8 cellular contexts compared by ENCODE assay signal in the genomic region with DNA sequence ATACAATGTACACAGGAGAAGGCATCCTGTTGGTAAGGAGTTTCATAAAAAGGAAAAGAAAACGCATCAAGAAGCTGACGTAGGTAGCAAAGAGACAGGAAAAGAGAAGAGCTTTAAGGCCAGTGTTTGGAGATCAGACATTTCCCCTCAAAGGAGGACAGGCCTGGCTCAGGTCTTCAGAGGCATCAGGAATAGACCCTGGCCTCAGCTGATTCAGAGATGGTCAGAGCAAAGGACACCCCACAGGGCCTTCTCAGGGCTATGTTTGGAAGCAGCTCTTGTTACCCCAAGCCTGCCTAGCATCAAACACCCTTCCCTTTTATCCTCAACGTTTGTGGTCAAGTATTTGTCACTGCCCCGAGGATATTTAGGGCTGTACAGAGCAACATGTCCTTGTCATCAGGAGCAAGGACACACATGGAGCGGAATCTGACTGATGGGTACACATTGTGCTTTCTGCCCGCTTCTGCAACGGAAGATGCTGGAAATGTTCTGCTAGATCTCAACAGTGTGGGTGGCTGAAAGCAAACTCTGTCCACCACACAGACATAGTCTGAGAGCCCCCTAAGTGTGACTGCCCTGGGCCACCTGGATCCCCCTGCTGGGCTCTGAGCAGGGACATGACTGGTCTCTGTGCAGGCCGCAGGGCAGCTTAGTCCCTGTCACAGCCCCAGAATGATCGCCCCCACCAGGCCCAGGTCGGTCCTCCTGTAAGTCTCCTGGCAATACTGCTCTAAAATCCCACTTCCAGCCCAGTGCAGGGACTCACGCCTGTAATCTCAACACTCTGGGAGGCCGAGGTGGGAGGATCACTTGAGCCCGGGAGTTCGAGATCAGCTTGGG. TPM values are rescaled to one million over a fixed set of nuclear protein-coding genes. Genes with fewer than 3 reads are reported as not detected.
DNase-seq lines count a peak whose midpoint lies in the region; ATAC-seq and TF ChIP-seq lines count a peak whose summit lies in the region.

No MANE protein-coding gene starts in this region.

- 48 to 66% (median 57%) methylated on average over 14 of the region's 14 CpGs for WGBS in ovary, 3 donors

- H3K4me3 ChIP-seq in Caco-2 (ENCODE audit: low read depth, low read length) (peak overlapping the region; percentile 58), MM.1S (ENCODE audit: low read length) (peak overlapping the region; percentile 25; the same call in 1 of the 2 replicates), ovary (peak overlapping the region; percentile 64)

- DNase-seq in Caco-2 (peak in 1 of 2 experiments; percentile 22), MM.1S (no peak), ovary (peak in 3 of 5 donors; percentile 19 to 40 (median 40)), anterior cingulate cortex (lab: John Stamatoyannopoulos, UW) (no peak), NCI-H1436 treated with DMSO at 0.1 percent for 48 hours (lab: John Stamatoyannopoulos, UW) (no peak), NCI-H2029 (lab: John Stamatoyannopoulos, UW) (no peak)

- no peaks in the 10 kb centered on the region for H3K27me3 Mint-ChIP-seq in Caco-2 (ENCODE audit: insufficient read depth, unreplicated experiment)
- peaks cover 9% of the 10 kb centered on the region for H3K27me3 Mint-ChIP-seq in dendritic cell treated with granulocyte-macrophage colony-stimulating factor and Interleukin-4, amounts not matched to agents 40 ng/mL and 50 ng/mL, for 4 days

- no peaks in the 10 kb centered on the region for H4K20me1 ChIP-seq in MM.1S (ENCODE audit: insufficient read depth, low read length)

- no peak overlapping the region for H2AFZ ChIP-seq in MM.1S (ENCODE audit: low read length)

- BruUV-seq in Caco-2 (replicated peaks; lab: Mats Ljungman, UMichigan) = TSS peak; percentile 82

- H3K27ac Mint-ChIP-seq in Caco-2 (ENCODE audit: unreplicated experiment) = peak overlapping the region; percentile 96
- H3K27ac Mint-ChIP-seq in dendritic cell treated with granulocyte-macrophage colony-stimulating factor and Interleukin-4, amounts not matched to agents 40 ng/mL and 50 ng/mL, for 4 days = peak overlapping the region; percentile 90

- no peaks in the 10 kb centered on the region for H3K9me3 ChIP-seq in Caco-2
- H3K9me3 ChIP-seq in MM.1S (replicated peaks; ENCODE audit: insufficient read depth, low read length) = no peaks in the 10 kb centered on the region
- no peaks in the 10 kb centered on the region for H3K9me3 ChIP-seq in ovary

- no peaks in the 10 kb centered on the region; the same call in 1 of the 2 replicates for H3K36me3 ChIP-seq in Caco-2 (ENCODE audit: control insufficient read depth, insufficient read depth, low read length)
- no peaks in the 10 kb centered on the region for H3K36me3 ChIP-seq in MM.1S (replicated peaks; ENCODE audit: insufficient read depth, low read length)
- H3K36me3 ChIP-seq in ovary = no peaks in the 10 kb centered on the region

- intact Hi-C loops in Caco-2 (cut with micrococcal nuclease; ENCODE audit: unreplicated experiment) = loop anchor here (5.0 kb wide), 1 partner anchor 59 kb away; no protein-coding TSS in a partner anchor
- intact Hi-C loops in dendritic cell treated with granulocyte-macrophage colony-stimulating factor and Interleukin-4, amounts not matched to agents 40 ng/mL and 50 ng/mL, for 4 days (cut with micrococcal nuclease) = no loop called here
- intact Hi-C loops in ovary (cut with DNase I) = no loop called here

- peak overlapping the region; percentile 45 for H3K4me2 ChIP-seq in MM.1S (ENCODE audit: low read depth, low read length)

- no peaks in the 10 kb centered on the region for H3K9me3 Mint-ChIP-seq in Caco-2 (ENCODE audit: unreplicated experiment)
- H3K9me3 Mint-ChIP-seq in dendritic cell treated with granulocyte-macrophage colony-stimulating factor and Interleukin-4, amounts not matched to agents 40 ng/mL and 50 ng/mL, for 4 days = no peaks in the 10 kb centered on the region

- H3K27ac ChIP-seq in MM.1S (ENCODE audit: low read length) = no peak overlapping the region
- H3K27ac ChIP-seq in ovary = no peak overlapping the region

- TF ChIP-seq CTCF in Caco-2 (IDR thresholded peaks at IDR 0.05; ENCODE audit: insufficient read depth in 1 of 2, low read depth in 1 of 2, low read length in 1 of 2, severe bottlenecking in 1 of 2, unreplicated experiment in 1 of 2) = no peak
- no peak for TF ChIP-seq CTCF in MM.1S (IDR thresholded peaks at IDR 0.05; ENCODE audit: low read length)
- TF ChIP-seq CTCF in ovary (IDR thresholded peaks at IDR 0.05) = no peak

- H3K4me3 Mint-ChIP-seq in Caco-2 (ENCODE audit: unreplicated experiment) = peak overlapping the region; percentile 92
- peak overlapping the region; percentile 44 for H3K4me3 Mint-ChIP-seq in dendritic cell treated with granulocyte-macrophage colony-stimulating factor and Interleukin-4, amounts not matched to agents 40 ng/mL and 50 ng/mL, for 4 days

- no peak for ATAC-seq in GM21825 (IDR thresholded peaks at IDR 0.05; ENCODE audit: unreplicated experiment)

- H3K27me3 ChIP-seq in Caco-2 (replicated peaks; ENCODE audit: control insufficient read depth, insufficient read depth, low read length) (no peaks in the 10 kb centered on the region), MM.1S (replicated peaks; ENCODE audit: insufficient read depth, low read length) (no peaks in the 10 kb centered on the region; the same call in 1 of the 2 replicates), ovary (no peaks in the 10 kb centered on the region)

- H3K4me1 Mint-ChIP-seq in Caco-2 (ENCODE audit: low read depth, unreplicated experiment) = peaks cover 16% of the 10 kb centered on the region
- peaks cover 28% of the 10 kb centered on the region for H3K4me1 Mint-ChIP-seq in dendritic cell treated with granulocyte-macrophage colony-stimulating factor and Interleukin-4, amounts not matched to agents 40 ng/mL and 50 ng/mL, for 4 days (ENCODE audit: low read depth)

- no peaks in the 10 kb centered on the region for H3K9me2 ChIP-seq in MM.1S (replicated peaks; ENCODE audit: insufficient read depth, low read length)

- H3F3A ChIP-seq in MM.1S (ENCODE audit: insufficient read depth, low read length) = peaks cover 3% of the 10 kb centered on the region; the same call in 1 of the 2 replicates

- no peak for TF ChIP-seq EP300 in ovary (IDR thresholded peaks at IDR 0.05)

- H3K4me1 ChIP-seq in Caco-2 (peaks cover 12% of the 10 kb centered on the region), MM.1S (ENCODE audit: low read length) (0 out of 2 replicates have a peak, but pooled peaks cover 3% of the 10 kb centered on the region), ovary (ENCODE audit: insufficient read depth) (peaks cover 5% of the 10 kb centered on the region)

- POLR2A ChIA-PET in Caco-2 (lab: Charles Lee) = interaction anchor here (0.7 kb wide), 1 partner anchor 1686 kb away, joined by 3 read pairs; no protein-coding TSS in a partner anchor

- H3K9ac ChIP-seq in MM.1S (ENCODE audit: low read length) = no peak overlapping the region

- no peaks in the 10 kb centered on the region for H3K79me2 ChIP-seq in MM.1S (ENCODE audit: low read length)

- H3K36me3 Mint-ChIP-seq in Caco-2 (ENCODE audit: insufficient read depth, unreplicated experiment) = peaks cover 30% of the 10 kb centered on the region
- peaks cover 20% of the 10 kb centered on the region for H3K36me3 Mint-ChIP-seq in dendritic cell treated with granulocyte-macrophage colony-stimulating factor and Interleukin-4, amounts not matched to agents 40 ng/mL and 50 ng/mL, for 4 days (ENCODE audit: low read depth)

- no peak for TF ChIP-seq POLR2A in ovary (IDR thresholded peaks at IDR 0.05)

- CTCF ChIA-PET in Caco-2 (lab: Charles Lee) = no interaction called here

RNA-seq across cellular contexts. Expression of a gene that starts 1.0 kb away (rescaled TPM):
- total RNA-seq in Caco-2 (2022) (69.9 and 78.9 TPM in 2 replicates), ovary (10 to 100 TPM; 35.9 to 57.9 (median 47.8) TPM)
- polyA plus RNA-seq in ovary = 10 to 100 TPM; 42.4 to 92.0 TPM

RNA-seq across cellular contexts. Expression of a gene that starts 13.6 kb away (rescaled TPM):
- 24.7 and 29.6 TPM in 2 replicates for total RNA-seq in Caco-2 (2022)
- 10 to 100 TPM; 20.3 to 35.0 (median 30.4) TPM for total RNA-seq in ovary
- polyA plus RNA-seq in ovary = 10 to 100 TPM; 20.9 to 24.8 TPM

RNA-seq across cellular contexts. Expression of a gene that starts 25.0 kb away (rescaled TPM):
- total RNA-seq in Caco-2 (2022) (0.65 and 0.95 TPM in 2 replicates), ovary (under 1 TPM in 6 of 7 donors, not detected in 1; 0.34 to 0.51 (median 0.40) TPM)
- polyA plus RNA-seq in ovary = under 1 TPM; 0.07 to 0.15 TPM

RNA-seq across cellular contexts. Expression of a gene that starts 39.2 kb away (rescaled TPM):
- total RNA-seq in Caco-2 (2022) = 10.1 and 12.3 TPM in 2 replicates
- total RNA-seq in ovary = 10 to 100 TPM; 16.5 to 25.9 (median 22.2) TPM
- polyA plus RNA-seq in ovary = 10 to 100 TPM in 1 of 2 donors, 1 to 10 TPM in 1; 9.1 to 14.5 TPM

Comparison
In these comparisons a context has a peak if more than half of its experiments do, and no peak if none do; other contexts are left out.
1. DNase-seq: peak in ovary (3 of 5); none in MM.1S (single experiment), anterior cingulate cortex (0 of 58), NCI-H1436 treated with DMSO at 0.1 percent for 48 hours (single experiment) and NCI-H2029 (single experiment).
2. Peak in every context shown above with its lines, with median percentiles within 50 percentile points of each other: H3K4me3 ChIP-seq.